In genomic region chr6:99393698-99394531, GRCh38 we compare ENCODE assay signal across 8 cellular contexts. TPM values are rescaled to one million over a fixed set of nuclear protein-coding genes. Genes with fewer than 3 reads are reported as not detected.
DNase-seq lines count a peak whose midpoint lies in the region; ATAC-seq and TF ChIP-seq lines count a peak whose summit lies in the region.

A gene with protein sequence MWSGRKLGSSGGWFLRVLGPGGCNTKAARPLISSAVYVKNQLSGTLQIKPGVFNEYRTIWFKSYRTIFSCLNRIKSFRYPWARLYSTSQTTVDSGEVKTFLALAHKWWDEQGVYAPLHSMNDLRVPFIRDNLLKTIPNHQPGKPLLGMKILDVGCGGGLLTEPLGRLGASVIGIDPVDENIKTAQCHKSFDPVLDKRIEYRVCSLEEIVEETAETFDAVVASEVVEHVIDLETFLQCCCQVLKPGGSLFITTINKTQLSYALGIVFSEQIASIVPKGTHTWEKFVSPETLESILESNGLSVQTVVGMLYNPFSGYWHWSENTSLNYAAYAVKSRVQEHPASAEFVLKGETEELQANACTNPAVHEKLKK (minus strand): TSS chr6:99394195. CDS start chr6:99394179, 16 bp downstream.

- H3K36me3 ChIP-seq in adipocyte (ENCODE audit: control insufficient read depth, insufficient read depth, low read length, severe bottlenecking) (peaks cover 21% of the 10 kb centered on the region), heart left ventricle (peaks cover 0 to 21% (median 18%) of the 10 kb centered on the region in 9 donors)

- TF ChIP-seq CTCF in GM10248 (IDR thresholded peaks at IDR 0.05; ENCODE audit: control extremely low read depth, extremely low read depth, low read depth, missing control alignments) (no peak), HFF-Myc (IDR thresholded peaks at IDR 0.05; ENCODE audit: low read depth, low read length, missing control alignments) (no peak), heart left ventricle (IDR thresholded peaks at IDR 0.05) (peak in 1 of 12 donors; percentile 12), type B pancreatic cell (conservative IDR thresholded peaks at IDR 0.05) (no peak)

- peak within 1 kb of the TSS; percentile 93 for H3K9ac ChIP-seq in adipocyte (ENCODE audit: low read length)

- no peaks in the 10 kb centered on the region for H3K36me3 Mint-ChIP-seq in type B pancreatic cell

- no peaks in the 10 kb centered on the region for H3K27me3 Mint-ChIP-seq in type B pancreatic cell

- peak in 1 of 2 donors; percentile 46 for TF ChIP-seq POLR2A in heart left ventricle (IDR thresholded peaks at IDR 0.05)

- WGBS in heart left ventricle, 4 donors: 10 to 14% (median 12%) methylated on average over 52 to 56 of the region's 56 CpGs

- H3K4me1 ChIP-seq in adipocyte (ENCODE audit: control insufficient read depth, insufficient read depth, low read length): peaks cover 5% of the 10 kb centered on the region
- peaks cover 0 to 9% (median 2%) of the 10 kb centered on the region in 12 donors for H3K4me1 ChIP-seq in heart left ventricle

- CTCF ChIA-PET in GM10248 (lab: Yijun Ruan, JAX): interaction anchor here (1.0 to 4.6 kb wide), 12 partner anchors 9 to 64 kb away, joined by 3 to 27 read pairs (median 6); no protein-coding TSS in a partner anchor

- H3K9me3 Mint-ChIP-seq in type B pancreatic cell: no peaks in the 10 kb centered on the region

- peak; percentile 82 to 93 (median 91) for ATAC-seq in heart left ventricle

- intact Hi-C loops in heart left ventricle (cut with DNase I): loop anchor here in 2 of 10 donors (2.0 to 5.0 kb wide), 2 partner anchors 31 to 33 kb away; partner anchors contain the start of gene PNISR (in 2 of the 2)

- no peaks in the 10 kb centered on the region for H3K27me3 ChIP-seq in adipocyte (replicated peaks; ENCODE audit: control insufficient read depth, insufficient read depth, low read length)
- H3K27me3 ChIP-seq in heart left ventricle: no peaks in the 10 kb centered on the region

- H3K27ac ChIP-seq in heart left ventricle: peak within 1 kb of the TSS; percentile 75 to 90 (median 86)

- POLR2A ChIA-PET in GM10248 (lab: Yijun Ruan, JAX): interaction anchor here (0.7 to 1.0 kb wide), 3 partner anchors 9 to 335 kb away, joined by 3 to 9 read pairs (median 3); no protein-coding TSS in a partner anchor

- H3K4me3 Mint-ChIP-seq in type B pancreatic cell: peak within 1 kb of the TSS; percentile 97

- DNase-seq in GM10248 (ENCODE audit: extremely low spot score) (peak; percentile 90), HFF-Myc (ENCODE audit: extremely low read depth, low read depth) (peak; percentile 39), MV-4-11 (lab: John Stamatoyannopoulos, UW) (peak; percentile 60), SW 1271 (lab: John Stamatoyannopoulos, UW) (peak; percentile 65 to 85), adipocyte (ENCODE audit: low read depth) (peak; percentile 89), heart left ventricle (peak; percentile 67 to 87 (median 79)), pons (ENCODE audit: low spot score) (peak; percentile 56), type B pancreatic cell (ENCODE audit: extremely low spot score, unreplicated experiment) (peak; percentile 94)

- H3K9me3 ChIP-seq in adipocyte (ENCODE audit: control insufficient read depth, low read length): no peaks in the 10 kb centered on the region
- H3K9me3 ChIP-seq in heart left ventricle: no peaks in the 10 kb centered on the region

- H3K27ac Mint-ChIP-seq in type B pancreatic cell: peak within 1 kb of the TSS; percentile 93

- H3K4me1 Mint-ChIP-seq in type B pancreatic cell (ENCODE audit: unreplicated experiment): peaks cover 6% of the 10 kb centered on the region

- peak within 1 kb of the TSS; percentile 81 for H3K4me3 ChIP-seq in HFF-Myc (replicated peaks; ENCODE audit: low read depth, low read length)
- peak within 1 kb of the TSS; percentile 88 for H3K4me3 ChIP-seq in adipocyte (ENCODE audit: low read length)
- H3K4me3 ChIP-seq in heart left ventricle: peak within 1 kb of the TSS; percentile 71 to 91 (median 82)

RNA-seq across cellular contexts. Expression of the gene that starts here (rescaled TPM):
- total RNA-seq in heart left ventricle: 10 to 100 TPM in 8 of 9 donors, 1 to 10 TPM in 1; 9.5 to 39.1 (median 26.3) TPM
- polyA plus RNA-seq in heart left ventricle: 10 to 100 TPM; 31.8 to 37.7 TPM
- 7.3 and 7.5 TPM in 2 replicates for total RNA-seq in type B pancreatic cell (ENCODE audit: low replicate concordance)

Comparison
In these comparisons a context has a peak if more than half of its experiments do, and no peak if none do; other contexts are left out.
1. Peak in every context shown above with its lines: DNase-seq, ATAC-seq, H3K4me3 ChIP-seq and H3K27ac ChIP-seq.
2. DNase-seq: peak in every context shown above with its lines; median percentile 94 in type B pancreatic cell; 90 in GM10248; 89 in adipocyte; 79 in heart left ventricle; 75 in SW 1271; 60 in MV-4-11; 56 in pons; 39 in HFF-Myc.